In genomic region chr3:45773044-45773443, GRCh38 we compare ENCODE assay signal across 21 cellular contexts. TPM values are rescaled to one million over a fixed set of nuclear protein-coding genes. Genes with fewer than 3 reads are reported as not detected.
DNase-seq lines count a peak whose midpoint lies in the region; ATAC-seq, FAIRE-seq and TF ChIP-seq lines count a peak whose summit lies in the region.
"Had no signal": no experiment of that assay in that cellular context is flagged by ENCODE, and none has a peak within 500 bp of the region (broad histone marks: within the 10 kb centered on the region; RNA-seq: fewer than 3 reads in every experiment).

No MANE protein-coding gene starts in this region.

- H3K9me3 ChIP-seq in small intestine (ENCODE audit: control insufficient read depth, low read depth) (no peaks in the 10 kb centered on the region), left ventricle myocardium inferior (replicated peaks) (no peaks in the 10 kb centered on the region)

- H3K27ac ChIP-seq in small intestine (ENCODE audit: low read depth in 1 of 2, low read length in 1 of 2) (peak overlapping the region; percentile 50 to 70), left ventricle myocardium inferior (replicated peaks) (no peak overlapping the region)
- H3K27ac ChIP-seq: C4-2B had no signal

- no peak for FAIRE-seq in small intestine (lab: Jason Lieb, UNC)
- FAIRE-seq: A204.1, GM12878, GM18507, HepG2 had no signal

- TF ChIP-seq CTCF in endothelial cell (IDR thresholded peaks at IDR 0.05; ENCODE audit: unreplicated experiment) (no peak), left ventricle myocardium inferior (IDR thresholded peaks at IDR 0.05; ENCODE audit: borderline replicate concordance) (no peak)

- peaks cover 40% of the 10 kb centered on the region for H3K27me3 Mint-ChIP-seq in activated CD4-positive, alpha-beta memory T cell treated with anti-CD3 and anti-CD28 coated beads, Interleukin-2, amount 10 ng/mL, durations not matched to agents 7 days and 5 days
- H3K27me3 Mint-ChIP-seq in activated CD4-positive, alpha-beta memory T cell treated with anti-CD3 and anti-CD28 coated beads for 36 hours = peaks cover 6% of the 10 kb centered on the region
- peaks cover 19% of the 10 kb centered on the region for H3K27me3 Mint-ChIP-seq in endothelial cell (ENCODE audit: unreplicated experiment)

- H3K4me3 ChIP-seq in small intestine (ENCODE audit: low read depth in 1 of 2, low read length in 2 of 2) (no peak overlapping the region), left ventricle myocardium inferior (no peak overlapping the region)
- H3K4me3 ChIP-seq: GM12878 had no signal

- H3K36me3 ChIP-seq in small intestine (ENCODE audit: control insufficient read depth in 2 of 2, insufficient read depth in 2 of 2, low read length in 2 of 2) (peaks cover 0 to 6% of the 10 kb centered on the region in 2 donors), left ventricle myocardium inferior (no peaks in the 10 kb centered on the region)

- no peak for DNase-seq in activated CD4-positive, alpha-beta memory T cell treated with anti-CD3 and anti-CD28 coated beads, Interleukin-2, amount 10 ng/mL, durations not matched to agents 7 days and 5 days
- no peak for DNase-seq in activated CD4-positive, alpha-beta memory T cell treated with anti-CD3 and anti-CD28 coated beads for 36 hours
- DNase-seq in NCI-H2029 (lab: John Stamatoyannopoulos, UW) (peak; percentile 68), endothelial cell (ENCODE audit: low spot score) (no peak), small intestine (peak; percentile 72), left ventricle myocardium inferior (no peak), cortex of kidney (lab: John Stamatoyannopoulos, UW) (no peak)
- DNase-seq: COR-L47, HCEC 1CT, Karpas-422, MM.1S, NCI-H1105 treated with DMSO at 0.1 percent for 48 hours, NCI-H446 treated with DMSO at 0.1 percent for 48 hours, NCI-H748 treated with DMSO at 0.1 percent for 48 hours had no signal

- POLR2A ChIA-PET in activated CD4-positive, alpha-beta memory T cell treated with anti-CD3 and anti-CD28 coated beads, Interleukin-2, amount 10 ng/mL, durations not matched to agents 7 days and 5 days (lab: Charles Lee) = interaction anchor here (0.6 kb wide), 2 partner anchors 92 to 142 kb away, joined by 3 read pairs; no protein-coding TSS in a partner anchor
- POLR2A ChIA-PET in activated CD4-positive, alpha-beta memory T cell treated with anti-CD3 and anti-CD28 coated beads for 36 hours (lab: Charles Lee) = interaction anchor here (1.4 kb wide), 1 partner anchor 143 kb away, joined by 4 read pairs; no protein-coding TSS in a partner anchor

- CTCF ChIA-PET in activated CD4-positive, alpha-beta memory T cell treated with anti-CD3 and anti-CD28 coated beads, Interleukin-2, amount 10 ng/mL, durations not matched to agents 7 days and 5 days (lab: Charles Lee) = interaction anchor here (1.3 kb wide), 1 partner anchor 12 kb away, joined by 3 read pairs; no protein-coding TSS in a partner anchor
- CTCF ChIA-PET in activated CD4-positive, alpha-beta memory T cell treated with anti-CD3 and anti-CD28 coated beads for 36 hours (lab: Charles Lee) = interaction anchor here (1.2 kb wide), 1 partner anchor 306 kb away, joined by 3 read pairs; no protein-coding TSS in a partner anchor

- H3K9me3 Mint-ChIP-seq in activated CD4-positive, alpha-beta memory T cell treated with anti-CD3 and anti-CD28 coated beads, Interleukin-2, amount 10 ng/mL, durations not matched to agents 7 days and 5 days = no peaks in the 10 kb centered on the region
- no peaks in the 10 kb centered on the region for H3K9me3 Mint-ChIP-seq in activated CD4-positive, alpha-beta memory T cell treated with anti-CD3 and anti-CD28 coated beads for 36 hours
- no peaks in the 10 kb centered on the region for H3K9me3 Mint-ChIP-seq in endothelial cell (ENCODE audit: unreplicated experiment)

- no peaks in the 10 kb centered on the region for H3K36me3 Mint-ChIP-seq in activated CD4-positive, alpha-beta memory T cell treated with anti-CD3 and anti-CD28 coated beads, Interleukin-2, amount 10 ng/mL, durations not matched to agents 7 days and 5 days (ENCODE audit: low read depth)
- H3K36me3 Mint-ChIP-seq in activated CD4-positive, alpha-beta memory T cell treated with anti-CD3 and anti-CD28 coated beads for 36 hours = no peaks in the 10 kb centered on the region
- no peaks in the 10 kb centered on the region for H3K36me3 Mint-ChIP-seq in endothelial cell (ENCODE audit: low read depth, unreplicated experiment)

- peaks cover 21% of the 10 kb centered on the region for H3K4me1 Mint-ChIP-seq in activated CD4-positive, alpha-beta memory T cell treated with anti-CD3 and anti-CD28 coated beads, Interleukin-2, amount 10 ng/mL, durations not matched to agents 7 days and 5 days
- peaks cover 13% of the 10 kb centered on the region for H3K4me1 Mint-ChIP-seq in activated CD4-positive, alpha-beta memory T cell treated with anti-CD3 and anti-CD28 coated beads for 36 hours (ENCODE audit: low read depth)
- H3K4me1 Mint-ChIP-seq in endothelial cell (ENCODE audit: unreplicated experiment) = peaks cover 34% of the 10 kb centered on the region

- ATAC-seq in HG03039 (IDR thresholded peaks at IDR 0.05; ENCODE audit: unreplicated experiment) = no peak
- ATAC-seq: GM12878, HepG2, PC-3 had no signal

- peak overlapping the region; percentile 5 for H3K27ac Mint-ChIP-seq in activated CD4-positive, alpha-beta memory T cell treated with anti-CD3 and anti-CD28 coated beads, Interleukin-2, amount 10 ng/mL, durations not matched to agents 7 days and 5 days
- no peak overlapping the region for H3K27ac Mint-ChIP-seq in activated CD4-positive, alpha-beta memory T cell treated with anti-CD3 and anti-CD28 coated beads for 36 hours
- peak overlapping the region; percentile 49 for H3K27ac Mint-ChIP-seq in endothelial cell (ENCODE audit: unreplicated experiment)

- WGBS in small intestine, 3 donors = 23 to 59% (median 42%) methylated on average over 5 of the region's 5 CpGs

- H3K4me3 Mint-ChIP-seq in activated CD4-positive, alpha-beta memory T cell treated with anti-CD3 and anti-CD28 coated beads, Interleukin-2, amount 10 ng/mL, durations not matched to agents 7 days and 5 days = no peak overlapping the region
- H3K4me3 Mint-ChIP-seq in activated CD4-positive, alpha-beta memory T cell treated with anti-CD3 and anti-CD28 coated beads for 36 hours = no peak overlapping the region
- H3K4me3 Mint-ChIP-seq in endothelial cell (ENCODE audit: unreplicated experiment) = no peak overlapping the region

- intact Hi-C loops in activated CD4-positive, alpha-beta memory T cell treated with anti-CD3 and anti-CD28 coated beads for 36 hours (cut with micrococcal nuclease) = no loop called here
- intact Hi-C loops in left ventricle myocardium inferior (cut with micrococcal nuclease) = no loop called here

- peaks cover 2 to 8% of the 10 kb centered on the region in 2 donors for H3K4me1 ChIP-seq in small intestine (ENCODE audit: control insufficient read depth in 2 of 2, insufficient read depth in 1 of 2, low read depth in 1 of 2, low read length in 1 of 2)
- no peaks in the 10 kb centered on the region for H3K4me1 ChIP-seq in left ventricle myocardium inferior

- H3K27me3 ChIP-seq in small intestine (ENCODE audit: control insufficient read depth in 2 of 2, insufficient read depth in 2 of 2, low read length in 2 of 2) (no peaks in the 10 kb centered on the region), left ventricle myocardium inferior (ENCODE audit: low read depth) (no peaks in the 10 kb centered on the region)

RNA-seq across cellular contexts. Expression of gene SLC6A20, which starts 23.3 kb away (rescaled TPM):
- not detected for total RNA-seq in activated CD4-positive, alpha-beta memory T cell treated with anti-CD3 and anti-CD28 coated beads, Interleukin-2, amount 10 ng/mL, durations not matched to agents 7 days and 5 days
- total RNA-seq in activated CD4-positive, alpha-beta memory T cell treated with anti-CD3 and anti-CD28 coated beads for 36 hours = not detected
- 0.21 TPM for total RNA-seq in endothelial cell (ENCODE audit: unreplicated experiment)
- polyA plus RNA-seq in small intestine = 10 to 100 TPM; 10.9 to 38.4 (median 27.1) TPM
- total RNA-seq in left ventricle myocardium inferior = not detected
- total RNA-seq: HepG2, PC-3 had no signal
- polyA plus RNA-seq: HepG2 had no signal

Comparison
In these comparisons a context has a peak if more than half of its experiments do, and no peak if none do; other contexts are left out.
1. DNase-seq: peak in NCI-H2029 (single experiment) and small intestine (single experiment); none in activated CD4-positive, alpha-beta memory T cell treated with anti-CD3 and anti-CD28 coated beads, Interleukin-2, amount 10 ng/mL, durations not matched to agents 7 days and 5 days (single experiment), activated CD4-positive, alpha-beta memory T cell treated with anti-CD3 and anti-CD28 coated beads for 36 hours (single experiment), endothelial cell (single experiment), left ventricle myocardium inferior (single experiment) and cortex of kidney (single experiment).